ENCODE assay signal across 1 cellular context in the genomic region with DNA sequence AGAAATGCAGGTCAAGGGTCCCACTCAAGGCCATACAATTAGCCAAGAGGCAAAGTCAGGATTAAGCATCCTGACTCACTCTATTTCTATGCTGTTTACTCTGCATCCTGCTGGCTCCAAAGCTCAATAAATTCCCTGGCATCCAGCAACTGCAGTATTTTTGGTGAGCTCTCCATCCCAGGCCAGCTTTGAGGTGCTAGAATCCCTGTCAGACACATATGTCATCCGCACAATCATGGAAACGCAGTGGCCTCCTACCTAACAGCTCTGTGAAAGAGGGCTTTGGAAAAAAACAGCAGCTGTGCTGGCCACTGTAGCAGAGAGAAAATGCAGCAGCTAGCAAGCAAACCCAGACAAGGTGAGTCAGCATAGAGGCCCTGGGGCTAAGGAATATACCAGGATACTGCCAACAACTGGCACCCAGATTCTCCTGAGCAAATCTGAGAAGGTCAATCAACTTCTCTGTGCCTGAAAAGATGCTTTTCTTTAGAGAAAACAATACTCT.
TF ChIP-seq lines count a peak whose summit lies in the region.

No MANE protein-coding gene starts in this region.

TF ChIP-seq in H1, 55 proteins besides CTCF, POLR2A, EP300 and RAD21:
- no peak for TF ChIP-seq CREB1 (IDR thresholded peaks at IDR 0.05)
- TF ChIP-seq TEAD4 (IDR thresholded peaks at IDR 0.05; ENCODE audit: low read depth, low read length), result no peak
- no peak for TF ChIP-seq CEBPB (IDR thresholded peaks at IDR 0.05; ENCODE audit: low read depth, low read length)
- no peak for TF ChIP-seq EGR1 (IDR thresholded peaks at IDR 0.05; ENCODE audit: borderline replicate concordance, low read depth, low read length)
- TF ChIP-seq ATF3 (IDR thresholded peaks at IDR 0.05; ENCODE audit: insufficient read depth, low read depth, low read length), result no peak
- TF ChIP-seq EZH2 (IDR thresholded peaks at IDR 0.05; ENCODE audit: low read depth, low read length, severe bottlenecking), result no peak
- TF ChIP-seq FOSL1 (IDR thresholded peaks at IDR 0.05; ENCODE audit: insufficient read depth, low read depth, low read length), result no peak
- no peak for TF ChIP-seq YY1 (IDR thresholded peaks at IDR 0.05; ENCODE audit: low read depth, low read length)
- TF ChIP-seq POLR2AphosphoS5 (IDR thresholded peaks at IDR 0.05; ENCODE audit: low read depth, low read length), result no peak
- TF ChIP-seq ASH2L (IDR thresholded peaks at IDR 0.05; ENCODE audit: low read length), result no peak
- TF ChIP-seq HDAC2 (IDR thresholded peaks at IDR 0.05; ENCODE audit: borderline replicate concordance in 1 of 2, low read depth in 2 of 2, low read length in 2 of 2), result no peak
- TF ChIP-seq KDM4A (IDR thresholded peaks at IDR 0.05; ENCODE audit: low read depth, low read length, severe bottlenecking), result no peak
- TF ChIP-seq HDAC6 (IDR thresholded peaks at IDR 0.05; ENCODE audit: low read depth, low read length), result no peak
- no peak for TF ChIP-seq CHD7 (IDR thresholded peaks at IDR 0.05; ENCODE audit: insufficient replicate concordance, low read length)
- no peak for TF ChIP-seq MAFK (IDR thresholded peaks at IDR 0.05; ENCODE audit: low read depth, low read length)
- no peak for TF ChIP-seq SP2 (IDR thresholded peaks at IDR 0.05; ENCODE audit: low read length)
- no peak for TF ChIP-seq JUN (IDR thresholded peaks at IDR 0.05; ENCODE audit: low read depth, low read length)
- TF ChIP-seq ATF2 (IDR thresholded peaks at IDR 0.05; ENCODE audit: low read length), result no peak
